In genomic region chr1:20491866-20492265, GRCh38 we compare ENCODE assay signal across 25 cellular contexts.
"Had no signal": no experiment of that assay in that cellular context is flagged by ENCODE, and none has a peak within 500 bp of the region (broad histone marks: within the 10 kb centered on the region; RNA-seq: fewer than 3 reads in every experiment).

No MANE protein-coding gene starts in this region.

- FAIRE-seq: kidney had no signal

- H3K4me1 ChIP-seq: colonic mucosa, neural progenitor cell, parathyroid adenoma, uterus had no signal

- H3K27ac ChIP-seq: colonic mucosa, hepatocyte, lower lobe of right lung, neural progenitor cell, parathyroid adenoma, psoas muscle, spleen, thoracic aorta, uterus had no signal

- ATAC-seq: left cardiac atrium; lower lobe of right lung; natural killer cell treated with Interleukin-12 subunit alpha and Interleukin-12 subunit beta and Interleukin-15 and Interleukin-18, amount 100 ng/mL, for 72 hours; psoas muscle; sciatic nerve; stimulated activated memory B cell treated with anti-CD40 and anti-IgM and Interleukin-4, amounts not matched to agents 10 μg/mL and 1 μg/mL and 100 μg/mL, for 72 hours had no signal

- H3K27me3 ChIP-seq: colonic mucosa, hepatocyte, uterus had no signal

- H3K36me3 ChIP-seq: colonic mucosa, left ventricle myocardium inferior, neural progenitor cell, thoracic aorta, uterus had no signal

- H3K9me3 ChIP-seq: colonic mucosa, left ventricle myocardium inferior, lower lobe of right lung, psoas muscle, spleen, thoracic aorta, uterus had no signal

- H3K79me2 ChIP-seq: hepatocyte, parathyroid adenoma had no signal

- H2AFZ ChIP-seq: hepatocyte, neural progenitor cell, parathyroid adenoma had no signal

- H3K4me2 ChIP-seq: hepatocyte, neural progenitor cell had no signal

- DNase-seq: colonic mucosa; dermis blood vessel endothelial cell; effector CD4-positive, alpha-beta T cell; foreskin melanocyte; head of caudate nucleus; kidney; left cardiac atrium; left ventricle myocardium inferior; lower lobe of right lung; occipital lobe; psoas muscle; retina; spleen; stimulated activated CD4-positive, alpha-beta T cell treated with anti-CD3 and anti-CD28 coated beads, Interleukin-15, amount 100 ng/mL, for 24 hours; stimulated activated CD4-positive, alpha-beta T cell treated with anti-CD3 and anti-CD28 coated beads, Interleukin-1b, Interleukin-23, amount 100 ng/mL, for 48 hours; stimulated activated CD4-positive, alpha-beta T cell treated with anti-CD3 and anti-CD28 coated beads, Interleukin-4, amount 100 ng/mL, for 24 hours; trophoblast cell; uterus had no signal

- H3K9ac ChIP-seq: neural progenitor cell, parathyroid adenoma had no signal

- H3K4me3 ChIP-seq: colonic mucosa, hepatocyte, left ventricle myocardium inferior, lower lobe of right lung, neural progenitor cell, psoas muscle, spleen, thoracic aorta, uterus had no signal
